Comparison of ENCODE assay signal across 12 cellular contexts in genomic region chr2:38099096-38099997, GRCh38. TPM values are rescaled to one million over a fixed set of nuclear protein-coding genes. Genes with fewer than 3 reads are reported as not detected.
A peak's percentile ranks its signal among the peaks of the same experiment; 100 is the strongest.
DNase-seq lines count a peak whose midpoint lies in the region; ATAC-seq, FAIRE-seq and TF ChIP-seq lines count a peak whose summit lies in the region.
"Had no signal": no experiment of that assay in that cellular context is flagged by ENCODE, and none has a peak within 500 bp of the region (broad histone marks: within the 10 kb centered on the region; RNA-seq: fewer than 3 reads in every experiment).

No MANE protein-coding gene starts in this region.

- H3K36me3 Mint-ChIP-seq in WTC11: 0 out of 2 replicates have a peak, but pooled peaks cover 6% of the 10 kb centered on the region
- H3K36me3 Mint-ChIP-seq in CD4-positive, alpha-beta memory T cell: no peaks in the 10 kb centered on the region

- H3K4me1 ChIP-seq in kidney (ENCODE audit: control insufficient read depth in 1 of 2, insufficient read depth in 1 of 2, low read depth in 1 of 2, low read length in 2 of 2) (peaks cover 16% of the 10 kb centered on the region in 2 donors), spleen (peaks cover 16 to 50% (median 29%) of the 10 kb centered on the region in 6 donors)
- H3K4me1 ChIP-seq in CD4-positive, alpha-beta memory T cell (ENCODE audit: insufficient read depth, low read length): no peaks in the 10 kb centered on the region

- H3K9me3 ChIP-seq in kidney (ENCODE audit: control insufficient read depth in 1 of 2, low read length in 2 of 2) (no peaks in the 10 kb centered on the region), spleen (peaks cover 0 to 10% (median 3%) of the 10 kb centered on the region in 8 donors)
- H3K9me3 ChIP-seq in CD4-positive, alpha-beta memory T cell (ENCODE audit: control insufficient read depth in 1 of 2, low read length in 2 of 2): no peaks in the 10 kb centered on the region

- in situ Hi-C loops in G401 (cut with HindIII; ENCODE audit: low sequenced_read_pairs): no loop called here

- H3K9ac ChIP-seq in kidney (ENCODE audit: low read length in 2 of 2): peak overlapping the region in 1 of 2 donors; percentile 47

- FAIRE-seq in kidney (lab: Jason Lieb, UNC): no peak
- no peak for FAIRE-seq in urothelium cell line (lab: Jason Lieb, UNC)

- H3K36me3 ChIP-seq in kidney (ENCODE audit: control insufficient read depth in 1 of 2, insufficient read depth in 2 of 2, low read length in 2 of 2) (no peaks in the 10 kb centered on the region), spleen (no peaks in the 10 kb centered on the region)
- no peaks in the 10 kb centered on the region for H3K36me3 ChIP-seq in CD4-positive, alpha-beta memory T cell (ENCODE audit: insufficient read depth, low read length)
- H3K36me3 ChIP-seq: cardiac muscle cell had no signal

- intact Hi-C loops in kidney (cut with DNase I): no loop called here
- intact Hi-C loops in spleen (cut with DNase I; ENCODE audit: low total_unique reads): no loop called here
- intact Hi-C loops in CD4-positive, alpha-beta memory T cell (cut with micrococcal nuclease): no loop called here

- 38 to 52% (median 46%) methylated on average over 10 of the region's 10 CpGs for WGBS in spleen, 5 donors

- no peak overlapping the region for H3K27ac ChIP-seq in kidney (ENCODE audit: low read depth in 2 of 2, low read length in 2 of 2)
- H3K27ac ChIP-seq in spleen: peak overlapping the region in 6 of 8 donors; percentile 9 to 69 (median 52)
- H3K27ac ChIP-seq in CD4-positive, alpha-beta memory T cell (ENCODE audit: low read depth, low read length): no peak overlapping the region
- H3K27ac ChIP-seq: cardiac muscle cell, VCaP had no signal

- peaks cover 79% of the 10 kb centered on the region for H3K27me3 Mint-ChIP-seq in WTC11 (ENCODE audit: low read depth)
- H3K27me3 Mint-ChIP-seq in CD4-positive, alpha-beta memory T cell: peaks cover 43 to 57% of the 10 kb centered on the region in 2 donors

- TF ChIP-seq CTCF in WTC11 (IDR thresholded peaks at IDR 0.05) (no peak), kidney (IDR thresholded peaks at IDR 0.05; ENCODE audit: borderline replicate concordance, extremely low read depth, insufficient read depth) (no peak), spleen (IDR thresholded peaks at IDR 0.05 in 8 of 11, conservative IDR thresholded peaks at IDR 0.05 in 3 of 11) (no peak)

- H3K9me3 Mint-ChIP-seq in WTC11: peaks cover 14% of the 10 kb centered on the region; the same call in 1 of the 2 replicates
- peaks cover 0 to 10% (median 5%) of the 10 kb centered on the region in 8 donors for H3K9me3 Mint-ChIP-seq in CD4-positive, alpha-beta memory T cell

- H3K27me3 ChIP-seq in spleen (replicated peaks in 1 of 7): peaks cover 0 to 68% (median 3%) of the 10 kb centered on the region in 7 donors
- peaks cover 27% of the 10 kb centered on the region for H3K27me3 ChIP-seq in CD4-positive, alpha-beta memory T cell (ENCODE audit: insufficient read depth, low read length)

- POLR2A ChIA-PET in WTC11 (lab: Charles Lee): no interaction called here
- POLR2A ChIA-PET in CD4-positive, alpha-beta memory T cell (lab: Charles Lee; ENCODE audit: partially characterized antibody): no interaction called here

- H3K27ac Mint-ChIP-seq in WTC11: peak overlapping the region; percentile 89
- H3K27ac Mint-ChIP-seq in CD4-positive, alpha-beta memory T cell: no peak overlapping the region

- peak overlapping the region; percentile 50 for H3K4me3 Mint-ChIP-seq in WTC11
- no peak overlapping the region for H3K4me3 Mint-ChIP-seq in CD4-positive, alpha-beta memory T cell

- H3K4me3 ChIP-seq in kidney (ENCODE audit: low read length in 2 of 2) (peak overlapping the region; percentile 48 to 57), spleen (peak overlapping the region in 2 of 8 donors; percentile 14 to 47)
- H3K4me3 ChIP-seq in CD4-positive, alpha-beta memory T cell (ENCODE audit: low read length in 2 of 2): no peak overlapping the region
- H3K4me3 ChIP-seq: cardiac muscle cell had no signal

- peak; percentile 72 for ATAC-seq in WTC11

- no peak for TF ChIP-seq POLR2A in spleen (IDR thresholded peaks at IDR 0.05)

- peaks cover 61% of the 10 kb centered on the region for H3K4me1 Mint-ChIP-seq in WTC11
- peaks cover 0 to 10% (median 7%) of the 10 kb centered on the region in 4 donors for H3K4me1 Mint-ChIP-seq in CD4-positive, alpha-beta memory T cell

- DNase-seq in H4 (ENCODE audit: low spot score): peak; percentile 12
- no peak for DNase-seq in WTC11 (ENCODE audit: low spot score)
- DNase-seq in kidney: no peak
- DNase-seq in spleen: no peak
- no peak for DNase-seq in CD4-positive, alpha-beta memory T cell
- DNase-seq in G401 (ENCODE audit: low spot score): no peak
- no peak for DNase-seq in activated effector memory CD4-positive, alpha-beta T cell treated with anti-CD3 and anti-CD28 coated beads, Interleukin-2, amount 50 U/mL, for 16 hours
- no peak for DNase-seq in urothelium cell line (ENCODE audit: low spot score)
- DNase-seq: NCI-H2029 had no signal

- CTCF ChIA-PET in WTC11 (lab: Charles Lee): interaction anchor here (1.4 kb wide), 2 partner anchors 10 to 23 kb away, joined by 4 to 13 read pairs; partner anchors contain the start of gene CYP1B1
- CTCF ChIA-PET in CD4-positive, alpha-beta memory T cell (lab: Charles Lee; ENCODE audit: partially characterized antibody): no interaction called here

TF ChIP-seq in WTC11, 78 proteins besides CTCF, POLR2A, EP300 and RAD21:
- no peak for TF ChIP-seq IRF2 (CRISPR knock-in tag; IDR thresholded peaks at IDR 0.05; ENCODE audit: borderline replicate concordance, low read depth)
- no peak; the same call in 1 of the 2 replicates for TF ChIP-seq USF2 (CRISPR knock-in tag; IDR thresholded peaks at IDR 0.05)
- no peak for TF ChIP-seq ELF4 (CRISPR knock-in tag; IDR thresholded peaks at IDR 0.05; ENCODE audit: low read depth)
- TF ChIP-seq ZNF396 (CRISPR knock-in tag; IDR thresholded peaks at IDR 0.05; ENCODE audit: borderline replicate concordance): no peak
- TF ChIP-seq TEAD1 (CRISPR knock-in tag; IDR thresholded peaks at IDR 0.05): 0 out of 2 replicates have a peak, but pooled peaks have one; percentile 34
- no peak for TF ChIP-seq CBFB (CRISPR knock-in tag; IDR thresholded peaks at IDR 0.05; ENCODE audit: low read depth)
- no peak for TF ChIP-seq JAZF1 (CRISPR knock-in tag; IDR thresholded peaks at IDR 0.05)
- TF ChIP-seq FOXP4 (CRISPR knock-in tag; IDR thresholded peaks at IDR 0.05): peak; percentile 58; the same call in 1 of the 2 replicates
- no peak for TF ChIP-seq E2F1 (CRISPR knock-in tag; IDR thresholded peaks at IDR 0.05)
- TF ChIP-seq GABPB1 (CRISPR knock-in tag; IDR thresholded peaks at IDR 0.05): no peak
- TF ChIP-seq CREB1 (CRISPR knock-in tag; IDR thresholded peaks at IDR 0.05): no peak
- no peak for TF ChIP-seq MAX (CRISPR knock-in tag; IDR thresholded peaks at IDR 0.05)
- no peak for TF ChIP-seq EMX1 (CRISPR knock-in tag; IDR thresholded peaks at IDR 0.05)

RNA-seq across cellular contexts. Expression of gene CYP1B1, which starts 23.4 kb away (rescaled TPM):
- total RNA-seq in H4 (2014; rRNA removed; shearing (Covaris generic)): 16.3 and 29.9 TPM in 2 replicates
- total RNA-seq in WTC11 (2021) (2.9 to 4.2 TPM (median 4.1 TPM) in 3 replicates), kidney (79.2 TPM), spleen (100 to 1,000 TPM in 2 of 7 donors, 10 to 100 TPM in 5; 50.4 to 121 (median 73.6) TPM)
- polyA plus RNA-seq in kidney (ENCODE audit: insufficient read depth, low read depth, low replicate concordance) (7.7 TPM), spleen (10 to 100 TPM; 17.7 to 26.4 (median 22.6) TPM)
- total RNA-seq in CD4-positive, alpha-beta memory T cell: 1 to 10 TPM; 5.8 to 6.4 TPM
- under 1 TPM in 1 of 2 donors, not detected in 1; 0.04 TPM for polyA plus RNA-seq in CD4-positive, alpha-beta memory T cell
- not detected in 2 replicates for total RNA-seq in G401 (2014; rRNA removed; shearing (Covaris generic))
- total RNA-seq: cardiac muscle cell, HT1080 had no signal

Comparison
In these comparisons a context has a peak if more than half of its experiments do, and no peak if none do; other contexts are left out.
1. H3K27ac ChIP-seq: peak in spleen (6 of 8); none in kidney (0 of 2) and CD4-positive, alpha-beta memory T cell (single experiment).
2. H3K4me3 ChIP-seq: peak in kidney (2 of 2); none in CD4-positive, alpha-beta memory T cell (0 of 2).